ENCODE assay signal across 1 cellular context in the genomic region with DNA sequence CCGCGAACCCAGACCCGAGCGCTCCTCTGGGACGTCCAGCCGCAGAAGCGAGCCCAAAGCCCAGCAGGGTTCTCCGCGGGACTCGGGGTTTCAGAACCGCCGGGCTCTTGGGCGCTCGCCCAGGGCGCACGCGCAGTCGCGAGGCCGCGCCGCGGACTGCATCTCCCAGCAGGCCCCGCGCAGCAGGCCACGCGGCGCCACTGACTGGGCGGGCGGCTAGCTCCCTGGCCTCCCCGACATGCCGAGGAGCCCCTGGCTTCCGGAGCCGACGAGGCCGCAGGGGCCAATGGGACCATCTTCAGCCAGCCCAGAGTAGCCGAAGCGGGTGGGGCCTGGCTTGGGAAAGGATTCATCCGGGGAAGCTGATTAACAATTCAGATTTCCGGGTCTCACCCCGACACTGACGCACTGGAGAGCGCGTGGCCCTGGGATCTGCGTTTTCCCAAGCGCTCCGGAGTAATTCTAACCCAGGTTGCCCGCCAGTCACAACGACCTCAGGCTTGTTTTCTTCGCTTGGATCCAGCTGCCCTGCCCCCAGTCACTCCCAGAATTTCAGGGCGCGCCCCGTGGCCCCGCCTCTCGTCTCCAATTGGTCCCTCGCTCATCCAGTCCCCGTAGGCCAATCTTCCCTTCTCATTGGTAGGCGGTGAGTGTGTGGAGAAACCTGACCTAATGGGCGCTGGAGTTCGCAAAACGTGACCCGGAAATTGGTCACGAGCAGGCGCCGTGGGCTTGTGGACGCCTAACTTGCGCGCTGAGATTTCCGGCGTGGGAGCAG.
TF ChIP-seq lines count a peak whose summit lies in the region.

Gene ZNF263, plus strand, starts transcription at position 745 of the 778 bp plus-strand sequence. CDS start 328 bp downstream, outside the sequence.

TF ChIP-seq in K562, 482 proteins besides CTCF, POLR2A, EP300 and RAD21 (continued from another document and continues in another):
- peak; percentile 73; the same call in 1 of the 2 replicates for TF ChIP-seq ARID4B (CRISPR knock-in tag; IDR thresholded peaks at IDR 0.05)
- peak; percentile 50 for TF ChIP-seq ELF2 (CRISPR knock-in tag; IDR thresholded peaks at IDR 0.05)
- peak; percentile 69 for TF ChIP-seq MBD2 (IDR thresholded peaks at IDR 0.05; ENCODE audit: borderline replicate concordance, low read depth)
- TF ChIP-seq ZBED1 (IDR thresholded peaks at IDR 0.05) = 0 out of 2 replicates have a peak, but pooled peaks have one; percentile 37
- TF ChIP-seq E2F8 (IDR thresholded peaks at IDR 0.05; ENCODE audit: low read depth, partially characterized antibody) = peak; percentile 88
- peak; percentile 74; the same call in 1 of the 2 replicates for TF ChIP-seq BRD4 (IDR thresholded peaks at IDR 0.05)
- no peak for TF ChIP-seq SRSF9 (IDR thresholded peaks at IDR 0.05; ENCODE audit: borderline replicate concordance, low read depth, low read length)
- TF ChIP-seq, protein P1, sequence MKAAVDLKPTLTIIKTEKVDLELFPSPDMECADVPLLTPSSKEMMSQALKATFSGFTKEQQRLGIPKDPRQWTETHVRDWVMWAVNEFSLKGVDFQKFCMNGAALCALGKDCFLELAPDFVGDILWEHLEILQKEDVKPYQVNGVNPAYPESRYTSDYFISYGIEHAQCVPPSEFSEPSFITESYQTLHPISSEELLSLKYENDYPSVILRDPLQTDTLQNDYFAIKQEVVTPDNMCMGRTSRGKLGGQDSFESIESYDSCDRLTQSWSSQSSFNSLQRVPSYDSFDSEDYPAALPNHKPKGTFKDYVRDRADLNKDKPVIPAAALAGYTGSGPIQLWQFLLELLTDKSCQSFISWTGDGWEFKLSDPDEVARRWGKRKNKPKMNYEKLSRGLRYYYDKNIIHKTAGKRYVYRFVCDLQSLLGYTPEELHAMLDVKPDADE (conservative IDR thresholded peaks at IDR 0.05; ENCODE audit: control insufficient read depth, low read depth, low read length) = peak; percentile 92
- TF ChIP-seq LEF1 (IDR thresholded peaks at IDR 0.05) = peak; percentile 86; the same call in 1 of the 2 replicates
- TF ChIP-seq JUND (IDR thresholded peaks at IDR 0.05; ENCODE audit: borderline replicate concordance, low read depth, low read length) = peak; percentile 32
- TF ChIP-seq JUND (tag; IDR thresholded peaks at IDR 0.05; ENCODE audit: borderline replicate concordance, low read depth, low read length) = peak; percentile 14; the same call in 1 of the 3 replicates
- peak; percentile 82 for TF ChIP-seq ATF7 (IDR thresholded peaks at IDR 0.05)
- 0 out of 4 replicates have a peak, but pooled peaks of 1 of the 2 experiments have one; percentile 26 for TF ChIP-seq TRIM24 (IDR thresholded peaks at IDR 0.05)
- TF ChIP-seq HCFC1 (IDR thresholded peaks at IDR 0.05; ENCODE audit: low read depth, low read length) = peak; percentile 91
- no peak for TF ChIP-seq EWSR1 (IDR thresholded peaks at IDR 0.05; ENCODE audit: borderline replicate concordance, low read depth, partially characterized antibody)
- 0 out of 2 replicates have a peak, but pooled peaks have one; percentile 36 for TF ChIP-seq DMBX1 (CRISPR knock-in tag; IDR thresholded peaks at IDR 0.05; ENCODE audit: borderline replicate concordance)
- peak; percentile 69; the same call in 1 of the 2 replicates for TF ChIP-seq ZBTB17 (CRISPR knock-in tag; IDR thresholded peaks at IDR 0.05)
- TF ChIP-seq, protein P2, sequence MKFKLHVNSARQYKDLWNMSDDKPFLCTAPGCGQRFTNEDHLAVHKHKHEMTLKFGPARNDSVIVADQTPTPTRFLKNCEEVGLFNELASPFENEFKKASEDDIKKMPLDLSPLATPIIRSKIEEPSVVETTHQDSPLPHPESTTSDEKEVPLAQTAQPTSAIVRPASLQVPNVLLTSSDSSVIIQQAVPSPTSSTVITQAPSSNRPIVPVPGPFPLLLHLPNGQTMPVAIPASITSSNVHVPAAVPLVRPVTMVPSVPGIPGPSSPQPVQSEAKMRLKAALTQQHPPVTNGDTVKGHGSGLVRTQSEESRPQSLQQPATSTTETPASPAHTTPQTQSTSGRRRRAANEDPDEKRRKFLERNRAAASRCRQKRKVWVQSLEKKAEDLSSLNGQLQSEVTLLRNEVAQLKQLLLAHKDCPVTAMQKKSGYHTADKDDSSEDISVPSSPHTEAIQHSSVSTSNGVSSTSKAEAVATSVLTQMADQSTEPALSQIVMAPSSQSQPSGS (CRISPR knock-in tag; IDR thresholded peaks at IDR 0.05) = no peak
- TF ChIP-seq NCOA2 (IDR thresholded peaks at IDR 0.05; ENCODE audit: partially characterized antibody in 2 of 2) = no peak
- TF ChIP-seq SMARCE1 (IDR thresholded peaks at IDR 0.05) = no peak
- TF ChIP-seq DPF2 (IDR thresholded peaks at IDR 0.05) = peak; percentile 52; the same call in 1 of the 2 replicates
- TF ChIP-seq ASH1L (IDR thresholded peaks at IDR 0.05; ENCODE audit: borderline replicate concordance, low read depth, partially characterized antibody) = peak; percentile 21
- TF ChIP-seq CTBP1 (IDR thresholded peaks at IDR 0.05; ENCODE audit: borderline replicate concordance) = peak; percentile 51
- no peak for TF ChIP-seq BCL6 (CRISPR knock-in tag; IDR thresholded peaks at IDR 0.05)
- TF ChIP-seq RBFOX2 (IDR thresholded peaks at IDR 0.05; ENCODE audit: low read depth, low read length) = peak; percentile 93
- TF ChIP-seq, protein P3, sequence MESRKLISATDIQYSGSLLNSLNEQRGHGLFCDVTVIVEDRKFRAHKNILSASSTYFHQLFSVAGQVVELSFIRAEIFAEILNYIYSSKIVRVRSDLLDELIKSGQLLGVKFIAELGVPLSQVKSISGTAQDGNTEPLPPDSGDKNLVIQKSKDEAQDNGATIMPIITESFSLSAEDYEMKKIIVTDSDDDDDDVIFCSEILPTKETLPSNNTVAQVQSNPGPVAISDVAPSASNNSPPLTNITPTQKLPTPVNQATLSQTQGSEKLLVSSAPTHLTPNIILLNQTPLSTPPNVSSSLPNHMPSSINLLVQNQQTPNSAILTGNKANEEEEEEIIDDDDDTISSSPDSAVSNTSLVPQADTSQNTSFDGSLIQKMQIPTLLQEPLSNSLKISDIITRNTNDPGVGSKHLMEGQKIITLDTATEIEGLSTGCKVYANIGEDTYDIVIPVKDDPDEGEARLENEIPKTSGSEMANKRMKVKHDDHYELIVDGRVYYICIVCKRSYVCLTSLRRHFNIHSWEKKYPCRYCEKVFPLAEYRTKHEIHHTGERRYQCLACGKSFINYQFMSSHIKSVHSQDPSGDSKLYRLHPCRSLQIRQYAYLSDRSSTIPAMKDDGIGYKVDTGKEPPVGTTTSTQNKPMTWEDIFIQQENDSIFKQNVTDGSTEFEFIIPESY (CRISPR knock-in tag; IDR thresholded peaks at IDR 0.05) = peak; percentile 58; the same call in 1 of the 2 replicates
- TF ChIP-seq KLF13 (tag; IDR thresholded peaks at IDR 0.05; ENCODE audit: borderline replicate concordance, low read depth) = no peak
- TF ChIP-seq RAD51 (IDR thresholded peaks at IDR 0.05; ENCODE audit: borderline replicate concordance, low read depth) = peak; percentile 73
- TF ChIP-seq CBX3 (IDR thresholded peaks at IDR 0.05; ENCODE audit: borderline replicate concordance in 1 of 2, low read length in 2 of 2) = peak in 1 of 2 experiments; percentile 50; a peak in 1 of 3 replicates
- TF ChIP-seq FOS (IDR thresholded peaks at IDR 0.05; ENCODE audit: extremely low read depth, insufficient read length) = peak; percentile 43
- TF ChIP-seq POU5F1 (IDR thresholded peaks at IDR 0.05; ENCODE audit: borderline replicate concordance, low read depth, low read length, partially characterized antibody) = peak; percentile 30
- TF ChIP-seq CBX1 (IDR thresholded peaks at IDR 0.05; ENCODE audit: low read depth) = peak; percentile 85
- TF ChIP-seq SAFB (IDR thresholded peaks at IDR 0.05; ENCODE audit: borderline replicate concordance, low read depth, low read length) = peak; percentile 95
- TF ChIP-seq, protein P4, sequence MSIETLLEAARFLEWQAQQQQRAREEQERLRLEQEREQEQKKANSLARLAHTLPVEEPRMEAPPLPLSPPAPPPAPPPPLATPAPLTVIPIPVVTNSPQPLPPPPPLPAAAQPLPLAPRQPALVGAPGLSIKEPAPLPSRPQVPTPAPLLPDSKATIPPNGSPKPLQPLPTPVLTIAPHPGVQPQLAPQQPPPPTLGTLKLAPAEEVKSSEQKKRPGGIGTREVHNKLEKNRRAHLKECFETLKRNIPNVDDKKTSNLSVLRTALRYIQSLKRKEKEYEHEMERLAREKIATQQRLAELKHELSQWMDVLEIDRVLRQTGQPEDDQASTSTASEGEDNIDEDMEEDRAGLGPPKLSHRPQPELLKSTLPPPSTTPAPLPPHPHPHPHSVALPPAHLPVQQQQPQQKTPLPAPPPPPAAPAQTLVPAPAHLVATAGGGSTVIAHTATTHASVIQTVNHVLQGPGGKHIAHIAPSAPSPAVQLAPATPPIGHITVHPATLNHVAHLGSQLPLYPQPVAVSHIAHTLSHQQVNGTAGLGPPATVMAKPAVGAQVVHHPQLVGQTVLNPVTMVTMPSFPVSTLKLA (conservative IDR thresholded peaks at IDR 0.05) = peak; percentile 90 to 94
- TF ChIP-seq, protein P5, sequence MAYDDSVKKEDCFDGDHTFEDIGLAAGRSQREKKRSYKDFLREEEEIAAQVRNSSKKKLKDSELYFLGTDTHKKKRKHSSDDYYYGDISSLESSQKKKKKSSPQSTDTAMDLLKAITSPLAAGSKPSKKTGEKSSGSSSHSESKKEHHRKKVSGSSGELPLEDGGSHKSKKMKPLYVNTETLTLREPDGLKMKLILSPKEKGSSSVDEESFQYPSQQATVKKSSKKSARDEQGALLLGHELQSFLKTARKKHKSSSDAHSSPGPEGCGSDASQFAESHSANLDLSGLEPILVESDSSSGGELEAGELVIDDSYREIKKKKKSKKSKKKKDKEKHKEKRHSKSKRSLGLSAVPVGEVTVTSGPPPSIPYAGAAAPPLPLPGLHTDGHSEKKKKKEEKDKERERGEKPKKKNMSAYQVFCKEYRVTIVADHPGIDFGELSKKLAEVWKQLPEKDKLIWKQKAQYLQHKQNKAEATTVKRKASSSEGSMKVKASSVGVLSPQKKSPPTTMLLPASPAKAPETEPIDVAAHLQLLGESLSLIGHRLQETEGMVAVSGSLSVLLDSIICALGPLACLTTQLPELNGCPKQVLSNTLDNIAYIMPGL (CRISPR knock-in tag; IDR thresholded peaks at IDR 0.05) = peak; percentile 74
- TF ChIP-seq TAF7 (tag; IDR thresholded peaks at IDR 0.05) = peak; percentile 71; the same call in 1 of the 2 replicates
